Comparison of ENCODE assay signal across 11 cellular contexts in genomic region chr13:44088911-44089851, GRCh38.
DNase-seq lines count a peak whose midpoint lies in the region; ATAC-seq lines count a peak whose summit lies in the region.
"Had no signal": no experiment of that assay in that cellular context is flagged by ENCODE, and none has a peak within 500 bp of the region (broad histone marks: within the 10 kb centered on the region; RNA-seq: fewer than 3 reads in every experiment).

No MANE protein-coding gene starts in this region.

- no peaks in the 10 kb centered on the region for H3K4me1 ChIP-seq in CD8-positive, alpha-beta memory T cell (ENCODE audit: insufficient read depth, low read length)
- H3K4me1 ChIP-seq in rectal smooth muscle tissue (ENCODE audit: control insufficient read depth, insufficient read depth, low read length), result peaks cover 2% of the 10 kb centered on the region

- CTCF ChIA-PET in CD8-positive, alpha-beta memory T cell (lab: Charles Lee), result no interaction called here

- H3K27me3 Mint-ChIP-seq in CD8-positive, alpha-beta memory T cell, result peaks cover 8 to 25% of the 10 kb centered on the region in 2 donors
- H3K27me3 Mint-ChIP-seq in activated naive CD8-positive, alpha-beta T cell treated with anti-CD3 and anti-CD28 coated beads for 36 hours, result no peaks in the 10 kb centered on the region

- peaks cover 0 to 1% (median 0%) of the 10 kb centered on the region in 5 donors for H3K9me3 Mint-ChIP-seq in CD8-positive, alpha-beta memory T cell
- H3K9me3 Mint-ChIP-seq in activated naive CD8-positive, alpha-beta T cell treated with anti-CD3 and anti-CD28 coated beads for 36 hours, result peaks cover 6% of the 10 kb centered on the region

- POLR2A ChIA-PET in CD8-positive, alpha-beta memory T cell (lab: Charles Lee), result no interaction called here

- H3K27ac ChIP-seq in CD8-positive, alpha-beta memory T cell (ENCODE audit: low read depth, low read length), result no peak overlapping the region
- peak overlapping the region; percentile 30 for H3K27ac ChIP-seq in rectal smooth muscle tissue (ENCODE audit: low read depth, low read length)

- H3K4me1 Mint-ChIP-seq in CD8-positive, alpha-beta memory T cell, result peaks cover 11 to 29% (median 14%) of the 10 kb centered on the region in 3 donors
- H3K4me1 Mint-ChIP-seq in activated naive CD8-positive, alpha-beta T cell treated with anti-CD3 and anti-CD28 coated beads for 36 hours, result peaks cover 29% of the 10 kb centered on the region

- H3K9me3 ChIP-seq in CD8-positive, alpha-beta memory T cell (ENCODE audit: low read length), result no peaks in the 10 kb centered on the region

- peak in 1 of 5 donors; percentile 18 for DNase-seq in CD8-positive, alpha-beta memory T cell
- DNase-seq in LHCN-M2 (ENCODE audit: low read depth) (peak; percentile 32), left lobe of liver (ENCODE audit: low spot score) (no peak), GM19238 (ENCODE audit: insufficient read length, low spot score) (no peak)
- DNase-seq in activated naive CD8-positive, alpha-beta T cell treated with anti-CD3 and anti-CD28 coated beads for 36 hours, result peak; percentile 30
- DNase-seq: activated CD4-positive, alpha-beta T cell treated with anti-CD3 and anti-CD28 coated beads for 48 hours; activated gamma-delta T cell; NCI-H146; NCI-H510A treated with DMSO at 0.1 percent for 48 hours had no signal

- peak overlapping the region in 3 of 7 donors; percentile 17 to 23 (median 19) for H3K4me3 Mint-ChIP-seq in CD8-positive, alpha-beta memory T cell
- no peak overlapping the region for H3K4me3 Mint-ChIP-seq in activated naive CD8-positive, alpha-beta T cell treated with anti-CD3 and anti-CD28 coated beads for 36 hours

- peak overlapping the region in 5 of 8 donors; percentile 32 to 82 (median 49) for H3K27ac Mint-ChIP-seq in CD8-positive, alpha-beta memory T cell
- H3K27ac Mint-ChIP-seq in activated naive CD8-positive, alpha-beta T cell treated with anti-CD3 and anti-CD28 coated beads for 36 hours, result peak overlapping the region; percentile 96

- no peaks in the 10 kb centered on the region for H3K36me3 ChIP-seq in CD8-positive, alpha-beta memory T cell (ENCODE audit: insufficient read depth, low read length)
- no peaks in the 10 kb centered on the region for H3K36me3 ChIP-seq in rectal smooth muscle tissue (ENCODE audit: control insufficient read depth, insufficient read depth, low read length)

- H3K36me3 Mint-ChIP-seq in CD8-positive, alpha-beta memory T cell, result peaks cover 0 to 2% (median 0%) of the 10 kb centered on the region in 3 donors
- peaks cover 7% of the 10 kb centered on the region for H3K36me3 Mint-ChIP-seq in activated naive CD8-positive, alpha-beta T cell treated with anti-CD3 and anti-CD28 coated beads for 36 hours

- ATAC-seq in left lobe of liver (no peak), GM19467 (IDR thresholded peaks at IDR 0.05; ENCODE audit: unreplicated experiment) (no peak)

- no peak overlapping the region for H3K9ac ChIP-seq in rectal smooth muscle tissue (ENCODE audit: low read length)

- no peaks in the 10 kb centered on the region for H3K27me3 ChIP-seq in CD8-positive, alpha-beta memory T cell (ENCODE audit: insufficient read depth, low read length, poor library complexity, severe bottlenecking)
- H3K27me3 ChIP-seq in rectal smooth muscle tissue (ENCODE audit: control insufficient read depth, insufficient read depth, low read length), result no peaks in the 10 kb centered on the region

- no peak overlapping the region for H3K4me3 ChIP-seq in CD8-positive, alpha-beta memory T cell (ENCODE audit: low read length)
- no peak overlapping the region for H3K4me3 ChIP-seq in rectal smooth muscle tissue (ENCODE audit: low read length)

Comparison
In these comparisons a context has a peak if more than half of its experiments do, and no peak if none do; other contexts are left out.
1. DNase-seq: peak in LHCN-M2 (single experiment) and activated naive CD8-positive, alpha-beta T cell treated with anti-CD3 and anti-CD28 coated beads for 36 hours (single experiment); none in left lobe of liver (single experiment) and GM19238 (single experiment).